1 cellular context compared by ENCODE assay signal in genomic region chr1:1400576-1401456, GRCh38.
TF ChIP-seq lines count a peak whose summit lies in the region.

No MANE protein-coding gene starts in this region.

TF ChIP-seq in HepG2, 621 proteins besides CTCF, POLR2A, EP300 and RAD21 (continued from another document and continues in another):
- no peak for TF ChIP-seq USF2 (IDR thresholded peaks at IDR 0.05; ENCODE audit: low read depth, low read length)
- TF ChIP-seq USF2 (CRISPR knock-in tag; IDR thresholded peaks at IDR 0.05; ENCODE audit: borderline replicate concordance): no peak
- TF ChIP-seq ATM (IDR thresholded peaks at IDR 0.05; ENCODE audit: borderline replicate concordance): no peak
- TF ChIP-seq ZNF414 (CRISPR knock-in tag; IDR thresholded peaks at IDR 0.05): peak; percentile 92
- TF ChIP-seq TBL1XR1 (IDR thresholded peaks at IDR 0.05; ENCODE audit: borderline replicate concordance, low read length, partially characterized antibody): peak; percentile 94
- peak; percentile 22 for TF ChIP-seq ZNF18 (CRISPR knock-in tag; IDR thresholded peaks at IDR 0.05; ENCODE audit: insufficient replicate concordance)
- no peak for TF ChIP-seq SNAPC5 (CRISPR knock-in tag; IDR thresholded peaks at IDR 0.05; ENCODE audit: borderline replicate concordance)
- peak; percentile 52; the same call in 1 of the 2 replicates for TF ChIP-seq GMEB2 (CRISPR knock-in tag; IDR thresholded peaks at IDR 0.05; ENCODE audit: low read depth)
- peak; percentile 80 for TF ChIP-seq GABPB1 (CRISPR knock-in tag; IDR thresholded peaks at IDR 0.05)
- TF ChIP-seq KLF6 (CRISPR knock-in tag; IDR thresholded peaks at IDR 0.05): peak; percentile 78; the same call in 1 of the 2 replicates
- no peak for TF ChIP-seq SIX1 (CRISPR knock-in tag; IDR thresholded peaks at IDR 0.05; ENCODE audit: borderline replicate concordance)
- peak; percentile 98 for TF ChIP-seq ZNF687 (CRISPR knock-in tag; IDR thresholded peaks at IDR 0.05)
- TF ChIP-seq ZFY (CRISPR knock-in tag; IDR thresholded peaks at IDR 0.05): peak; percentile 76
- TF ChIP-seq NCOA2 (CRISPR knock-in tag; IDR thresholded peaks at IDR 0.05): peak; percentile 96
- peak; percentile 88 for TF ChIP-seq MIXL1 (CRISPR knock-in tag; IDR thresholded peaks at IDR 0.05)
- peak; percentile 88 for TF ChIP-seq ZFP91 (CRISPR knock-in tag; IDR thresholded peaks at IDR 0.05; ENCODE audit: borderline replicate concordance)
- 0 out of 2 replicates have a peak, but pooled peaks have one; percentile 59 for TF ChIP-seq SATB2 (CRISPR knock-in tag; IDR thresholded peaks at IDR 0.05)
- TF ChIP-seq SNAPC2 (CRISPR knock-in tag; IDR thresholded peaks at IDR 0.05): peak; percentile 64
- no peak for TF ChIP-seq MAFF (IDR thresholded peaks at IDR 0.05; ENCODE audit: low read depth, low read length)
- peak; percentile 99 for TF ChIP-seq MLX (CRISPR knock-in tag; IDR thresholded peaks at IDR 0.05)
- TF ChIP-seq TCF7L2 (IDR thresholded peaks at IDR 0.05; ENCODE audit: low read depth, low read length): no peak
- TF ChIP-seq ELF1 (CRISPR knock-in tag; IDR thresholded peaks at IDR 0.05): peak; percentile 74
- peak; percentile 92 for TF ChIP-seq TEAD3 (CRISPR knock-in tag; optimal IDR thresholded peaks at IDR 0.05; ENCODE audit: borderline replicate concordance)
- TF ChIP-seq TAF1 (CRISPR knock-in tag; IDR thresholded peaks at IDR 0.05): peak; percentile 75
- TF ChIP-seq THAP8 (CRISPR knock-in tag; IDR thresholded peaks at IDR 0.05; ENCODE audit: borderline replicate concordance): peak; percentile 60; the same call in 1 of the 2 replicates
- TF ChIP-seq PLRG1 (conservative IDR thresholded peaks at IDR 0.05): no peak
- TF ChIP-seq TIGD3 (CRISPR knock-in tag; IDR thresholded peaks at IDR 0.05; ENCODE audit: borderline replicate concordance): no peak
- peak; percentile 79 for TF ChIP-seq CREM (IDR thresholded peaks at IDR 0.05)
- no peak for TF ChIP-seq CREM (CRISPR knock-in tag; IDR thresholded peaks at IDR 0.05)
- no peak for TF ChIP-seq NR2F2 (IDR thresholded peaks at IDR 0.05; ENCODE audit: borderline replicate concordance, low read depth)
- peak; percentile 46; the same call in 1 of the 2 replicates for TF ChIP-seq HBP1 (CRISPR knock-in tag; IDR thresholded peaks at IDR 0.05; ENCODE audit: low read depth)
- TF ChIP-seq ZNF629 (CRISPR knock-in tag; conservative IDR thresholded peaks at IDR 0.05): peak; percentile 75
- TF ChIP-seq FOXK1 (CRISPR knock-in tag; IDR thresholded peaks at IDR 0.05; ENCODE audit: borderline replicate concordance, low read depth): peak; percentile 97
- peak; percentile 82; the same call in 1 of the 2 replicates for TF ChIP-seq STAT5B (CRISPR knock-in tag; IDR thresholded peaks at IDR 0.05)
- TF ChIP-seq NFAT5 (CRISPR knock-in tag; IDR thresholded peaks at IDR 0.05): 0 out of 2 replicates have a peak, but pooled peaks have one; percentile 40
- no peak; the same call in 1 of the 2 replicates for TF ChIP-seq KAT7 (CRISPR knock-in tag; IDR thresholded peaks at IDR 0.05; ENCODE audit: borderline replicate concordance)
